8 cellular contexts compared by ENCODE assay signal in the genomic region with DNA sequence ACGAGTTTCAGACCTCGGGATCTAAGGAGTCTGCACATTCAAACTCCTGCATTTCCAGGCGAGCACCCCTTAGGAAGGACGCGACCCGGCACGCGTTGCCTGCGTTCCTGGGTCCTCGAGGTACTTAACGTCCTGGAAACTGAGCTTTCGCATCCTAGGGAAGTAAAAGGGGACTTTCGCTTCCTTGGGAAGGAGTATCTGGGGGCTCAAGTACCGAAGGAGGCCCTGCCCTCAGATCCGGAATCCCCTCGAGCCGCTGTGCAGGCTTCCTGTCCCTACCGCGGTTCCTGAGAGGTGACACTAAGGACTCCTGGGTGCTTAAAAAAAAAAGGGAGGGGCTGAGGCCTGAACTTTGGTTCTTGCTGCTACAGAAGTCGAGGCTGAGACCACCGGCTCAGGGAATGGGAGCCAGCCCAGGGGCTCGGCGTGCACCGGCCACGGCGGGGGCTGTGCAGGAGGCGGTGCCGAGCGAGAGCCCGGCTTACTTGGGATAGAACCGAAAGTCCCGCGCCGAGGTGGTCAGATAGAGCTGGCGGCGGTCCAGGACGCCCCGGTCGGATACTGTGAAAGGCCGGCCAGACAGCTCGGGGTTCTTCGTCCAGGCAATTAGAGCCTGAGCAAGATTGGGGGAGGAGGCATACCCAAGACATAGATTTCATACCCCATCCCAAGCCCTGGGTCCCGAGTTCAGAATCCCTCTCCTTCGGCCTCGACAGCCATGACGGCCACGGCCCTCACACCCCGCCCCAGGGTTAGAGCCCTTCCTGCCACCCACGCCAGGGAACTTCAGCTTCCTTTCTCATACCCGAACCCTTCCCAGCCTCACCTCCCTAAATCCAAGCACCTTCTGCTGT. TPM values are rescaled to one million over a fixed set of nuclear protein-coding genes. Genes with fewer than 3 reads are reported as not detected.
DNase-seq lines count a peak whose midpoint lies in the region; ATAC-seq and TF ChIP-seq lines count a peak whose summit lies in the region.
"Not testable (repeated sequence)": the region's sequence is repeated elsewhere in the genome, so short reads cannot be mapped to it uniquely, and the experiment has no call there.

No MANE protein-coding gene starts in this region.

- peaks cover 11 to 19% of the 10 kb centered on the region in 2 donors for H3K4me1 Mint-ChIP-seq in effector memory CD8-positive, alpha-beta T cell (ENCODE audit: low read depth in 2 of 2)
- peaks cover 25 to 26% of the 10 kb centered on the region in 2 donors for H3K4me1 Mint-ChIP-seq in immature natural killer cell

- peaks cover 57% of the 10 kb centered on the region for H3K27me3 ChIP-seq in neutrophil
- peaks cover 2 to 16% (median 6%) of the 10 kb centered on the region in 5 donors for H3K27me3 ChIP-seq in subcutaneous abdominal adipose tissue (ENCODE audit: control insufficient read depth in 5 of 5, insufficient read depth in 4 of 5, low read length in 5 of 5)

- POLR2A ChIA-PET in RWPE1 (lab: Yijun Ruan, JAX; ENCODE audit: low non-redundant PET): interaction anchor here (0.6 kb wide), 1 partner anchor 11 kb away, joined by 10 read pairs; no protein-coding TSS in a partner anchor

- not testable (repeated sequence) for TF ChIP-seq CTCF in HFF-Myc (IDR thresholded peaks at IDR 0.05; ENCODE audit: low read depth, low read length, missing control alignments); RWPE1 (conservative IDR thresholded peaks at IDR 0.05; ENCODE audit: low read depth); neutrophil (IDR thresholded peaks at IDR 0.05)

- H3K27ac ChIP-seq in RWPE1: peak overlapping the region; percentile 65
- H3K27ac ChIP-seq in neutrophil; subcutaneous abdominal adipose tissue (ENCODE audit: low read depth, low read length): not testable (repeated sequence)

- H3K9ac ChIP-seq in subcutaneous abdominal adipose tissue (ENCODE audit: low read length in 5 of 5): peak overlapping the region in 3 of 5 donors; percentile 37 to 51 (median 41)

- H3K36me3 Mint-ChIP-seq in effector memory CD8-positive, alpha-beta T cell (ENCODE audit: insufficient read depth); immature natural killer cell: not testable (repeated sequence)

- H3K4me3 Mint-ChIP-seq in effector memory CD8-positive, alpha-beta T cell: peak overlapping the region; percentile 93 to 94
- H3K4me3 Mint-ChIP-seq in immature natural killer cell: peak overlapping the region; percentile 82 to 91 (median 90)

- peaks cover 23% of the 10 kb centered on the region in 2 experiments for H3K4me1 ChIP-seq in neutrophil (ENCODE audit: control insufficient read depth in 1 of 2, insufficient read depth in 1 of 2, low read depth in 1 of 2, low read length in 1 of 2)
- H3K4me1 ChIP-seq in subcutaneous abdominal adipose tissue (ENCODE audit: control insufficient read depth in 5 of 5, insufficient read depth in 5 of 5, low read length in 5 of 5): peaks cover 0 to 25% (median 23%) of the 10 kb centered on the region in 5 donors

- CTCF ChIA-PET in RWPE1 (lab: Yijun Ruan, JAX): interaction anchor here (0.7 to 1.2 kb wide), 2 partner anchors 26 to 76 kb away, joined by 3 read pairs; a partner anchor contains a TSS

- ATAC-seq in effector memory CD8-positive, alpha-beta T cell (replicated peaks): peak; percentile 25

- not testable (repeated sequence) for H3K27me3 Mint-ChIP-seq in effector memory CD8-positive, alpha-beta T cell
- peaks cover 0 to 11% (median 0%) of the 10 kb centered on the region in 3 donors for H3K27me3 Mint-ChIP-seq in immature natural killer cell (ENCODE audit: low read depth in 3 of 3)

- H3K4me3 ChIP-seq in HFF-Myc (replicated peaks; ENCODE audit: low read depth, low read length) (peak overlapping the region; percentile 29), neutrophil (ENCODE audit: low read depth in 1 of 2, low read length in 1 of 2) (peak overlapping the region; percentile 23 to 55), subcutaneous abdominal adipose tissue (ENCODE audit: low read depth in 1 of 5, low read length in 5 of 5) (peak overlapping the region; percentile 57 to 71 (median 59))

- H3K36me3 ChIP-seq in neutrophil (peaks cover 26% of the 10 kb centered on the region), subcutaneous abdominal adipose tissue (ENCODE audit: control insufficient read depth in 5 of 5, insufficient read depth in 5 of 5, low read length in 5 of 5) (peaks cover 0 to 27% (median 24%) of the 10 kb centered on the region in 5 donors)

- H3K27ac Mint-ChIP-seq in effector memory CD8-positive, alpha-beta T cell: peak overlapping the region; percentile 89 to 90
- H3K27ac Mint-ChIP-seq in immature natural killer cell: peak overlapping the region in 5 of 6 donors; percentile 4 to 63 (median 49)

- not testable (repeated sequence) for H3K9me3 Mint-ChIP-seq in effector memory CD8-positive, alpha-beta T cell; immature natural killer cell

- not testable (repeated sequence) for H3K9me3 ChIP-seq in neutrophil; subcutaneous abdominal adipose tissue (ENCODE audit: control insufficient read depth in 5 of 5, low read length in 5 of 5)

- peak; percentile 1 for DNase-seq in CD1c-positive myeloid dendritic cell (ENCODE audit: extremely low spot score)
- DNase-seq in HFF-Myc (ENCODE audit: extremely low read depth, low read depth); RWPE1 (ENCODE audit: low spot score); effector memory CD8-positive, alpha-beta T cell: not testable (repeated sequence)
- peak; percentile 66 for DNase-seq in activated effector memory CD4-positive, alpha-beta T cell treated with anti-CD3 and anti-CD28 coated beads, Interleukin-2, amount 50 U/mL, for 16 hours
- peak; percentile 16 to 31 (median 30) for DNase-seq in immature natural killer cell

RNA-seq across cellular contexts. Expression of a gene that starts 1.7 kb away (rescaled TPM):
- polyA plus RNA-seq in immature natural killer cell: not detected

RNA-seq across cellular contexts. Expression of a gene that starts 5.5 kb away (rescaled TPM):
- polyA plus RNA-seq in immature natural killer cell: not detected

RNA-seq across cellular contexts. Expression of a gene that starts 13.1 kb away (rescaled TPM):
- polyA plus RNA-seq in immature natural killer cell: not detected

RNA-seq across cellular contexts. Expression of a gene that starts 18.1 kb away (rescaled TPM):
- not detected for polyA plus RNA-seq in immature natural killer cell

RNA-seq across cellular contexts. Expression of a gene that starts 24.9 kb away (rescaled TPM):
- polyA plus RNA-seq in immature natural killer cell: 10 to 100 TPM; 64.0 to 72.7 (median 64.2) TPM
